ENCODE assay signal across 14 cellular contexts in the genomic region with DNA sequence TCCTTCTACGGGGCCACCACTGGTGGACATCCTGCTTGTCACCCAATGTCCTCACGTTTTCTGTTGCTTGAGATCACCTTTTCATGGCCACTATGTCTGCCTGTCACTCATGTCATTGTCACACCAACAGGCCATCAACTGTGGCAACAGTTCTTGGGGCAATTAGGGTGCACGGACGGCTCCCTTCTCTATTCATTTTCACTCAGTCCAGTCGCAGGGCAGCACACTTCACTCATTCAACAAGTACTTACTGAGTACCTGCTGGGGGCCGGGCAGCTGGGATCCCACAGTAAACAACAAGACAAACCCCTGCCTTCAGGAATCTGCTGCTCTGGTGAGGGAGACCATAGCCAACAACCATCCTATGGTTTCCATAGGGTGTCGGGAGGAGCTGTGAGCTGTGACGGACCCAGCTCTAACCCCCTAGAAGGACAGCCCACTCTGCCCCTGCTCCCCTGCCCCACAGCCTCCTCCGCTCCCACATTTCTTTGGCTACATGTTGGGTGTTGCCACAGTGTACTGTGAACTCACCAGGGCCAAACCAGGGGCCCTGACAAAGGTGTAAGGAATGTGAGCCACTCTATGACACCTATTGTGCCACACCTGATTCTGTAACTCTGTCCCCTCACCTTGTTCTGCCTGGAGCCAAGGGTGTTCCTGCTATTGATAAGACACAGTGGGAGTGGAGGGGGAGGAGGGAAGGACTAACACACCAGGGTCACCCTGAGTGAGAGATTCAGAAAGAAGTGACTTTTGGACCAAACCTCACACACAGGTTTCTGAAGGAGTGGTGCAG. TPM values are rescaled to one million over a fixed set of nuclear protein-coding genes. Genes with fewer than 3 reads are reported as not detected.
DNase-seq lines count a peak whose midpoint lies in the region; ATAC-seq and TF ChIP-seq lines count a peak whose summit lies in the region.
"Had no signal": no experiment of that assay in that cellular context is flagged by ENCODE, and none has a peak within 500 bp of the region (broad histone marks: within the 10 kb centered on the region; RNA-seq: fewer than 3 reads in every experiment).

No MANE protein-coding gene starts in this region.

- no peak for TF ChIP-seq CTCF in Peyer's patch (IDR thresholded peaks at IDR 0.05)
- no peak for TF ChIP-seq CTCF in endodermal cell (conservative IDR thresholded peaks at IDR 0.05)

- POLR2A ChIA-PET in CD8-positive, alpha-beta memory T cell (lab: Charles Lee), result no interaction called here

- no peaks in the 10 kb centered on the region for H3K36me3 ChIP-seq in CD8-positive, alpha-beta memory T cell (ENCODE audit: insufficient read depth, low read length)
- H3K36me3 ChIP-seq in Peyer's patch (peaks cover 0 to 20% (median 0%) of the 10 kb centered on the region in 3 donors), endodermal cell (ENCODE audit: control insufficient read depth, insufficient read depth, low read length) (no peaks in the 10 kb centered on the region)
- H3K36me3 ChIP-seq: heart left ventricle had no signal

- peaks cover 0 to 1% of the 10 kb centered on the region in 2 donors for H3K27me3 Mint-ChIP-seq in CD8-positive, alpha-beta memory T cell
- H3K27me3 Mint-ChIP-seq in endodermal cell (ENCODE audit: insufficient read depth), result no peaks in the 10 kb centered on the region
- no peaks in the 10 kb centered on the region for H3K27me3 Mint-ChIP-seq in natural killer cell treated with Interleukin-12 subunit alpha and Interleukin-12 subunit beta and Interleukin-15 and Interleukin-18, amount 100 ng/mL, for 72 hours

- peaks cover 37% of the 10 kb centered on the region for H3K4me1 ChIP-seq in CD8-positive, alpha-beta memory T cell (ENCODE audit: insufficient read depth, low read length)
- peaks cover 0 to 46% (median 4%) of the 10 kb centered on the region in 4 donors for H3K4me1 ChIP-seq in Peyer's patch
- peaks cover 23% of the 10 kb centered on the region for H3K4me1 ChIP-seq in endodermal cell (ENCODE audit: control insufficient read depth, insufficient read depth, low read length)

- H3K9me3 ChIP-seq in CD8-positive, alpha-beta memory T cell (ENCODE audit: low read length), result no peaks in the 10 kb centered on the region
- no peaks in the 10 kb centered on the region for H3K9me3 ChIP-seq in Peyer's patch
- H3K9me3 ChIP-seq in endodermal cell (ENCODE audit: control insufficient read depth, low read length), result no peaks in the 10 kb centered on the region
- H3K9me3 ChIP-seq: heart left ventricle had no signal

- H3K27me3 ChIP-seq in CD8-positive, alpha-beta memory T cell (ENCODE audit: insufficient read depth, low read length, poor library complexity, severe bottlenecking), result no peaks in the 10 kb centered on the region
- H3K27me3 ChIP-seq in Peyer's patch, result no peaks in the 10 kb centered on the region
- no peaks in the 10 kb centered on the region for H3K27me3 ChIP-seq in endodermal cell (ENCODE audit: control insufficient read depth, insufficient read depth, low read length, poor library complexity, severe bottlenecking)
- H3K27me3 ChIP-seq: heart left ventricle had no signal

- peaks cover 37 to 53% (median 46%) of the 10 kb centered on the region in 3 donors for H3K4me1 Mint-ChIP-seq in CD8-positive, alpha-beta memory T cell
- peaks cover 60% of the 10 kb centered on the region for H3K4me1 Mint-ChIP-seq in endodermal cell
- H3K4me1 Mint-ChIP-seq in natural killer cell treated with Interleukin-12 subunit alpha and Interleukin-12 subunit beta and Interleukin-15 and Interleukin-18, amount 100 ng/mL, for 72 hours (ENCODE audit: low read depth in 2 of 2), result peaks cover 38 to 39% of the 10 kb centered on the region in 2 donors

- peaks cover 4 to 26% (median 9%) of the 10 kb centered on the region in 3 donors for H3K36me3 Mint-ChIP-seq in CD8-positive, alpha-beta memory T cell
- H3K36me3 Mint-ChIP-seq in endodermal cell (ENCODE audit: low read depth), result peaks cover 17% of the 10 kb centered on the region
- H3K36me3 Mint-ChIP-seq in natural killer cell treated with Interleukin-12 subunit alpha and Interleukin-12 subunit beta and Interleukin-15 and Interleukin-18, amount 100 ng/mL, for 72 hours, result peaks cover 8% of the 10 kb centered on the region

- no peaks in the 10 kb centered on the region for H3K9me3 Mint-ChIP-seq in CD8-positive, alpha-beta memory T cell
- H3K9me3 Mint-ChIP-seq in endodermal cell, result no peaks in the 10 kb centered on the region
- no peaks in the 10 kb centered on the region for H3K9me3 Mint-ChIP-seq in natural killer cell treated with Interleukin-12 subunit alpha and Interleukin-12 subunit beta and Interleukin-15 and Interleukin-18, amount 100 ng/mL, for 72 hours
- H3K9me3 Mint-ChIP-seq: HFFc6 had no signal

- H3K9ac ChIP-seq in endodermal cell (ENCODE audit: extremely low read depth, low read length, poor library complexity, severe bottlenecking), result peak overlapping the region; percentile 23

- peak; percentile 89 to 97 for TF ChIP-seq POLR2A in Peyer's patch (IDR thresholded peaks at IDR 0.05)

- no peak for DNase-seq in CD8-positive, alpha-beta memory T cell
- DNase-seq in Peyer's patch (peak in 2 of 3 donors; percentile 84 to 87), endodermal cell (peak; percentile 72), NOMO-1 (lab: John Stamatoyannopoulos, UW; ENCODE audit: unreplicated experiment in 2 of 2) (no peak), HT-29 (ENCODE audit: low spot score) (no peak), HK-2 (ENCODE audit: unreplicated experiment) (no peak), Kasumi-1 (lab: John Stamatoyannopoulos, UW) (no peak)
- DNase-seq in natural killer cell treated with Interleukin-12 subunit alpha and Interleukin-12 subunit beta and Interleukin-15 and Interleukin-18, amount 100 ng/mL, for 72 hours (ENCODE audit: low spot score), result no peak
- DNase-seq: HFFc6, mesenchymal stem cell, NCI-H2171 treated with DMSO at 0.1 percent for 48 hours had no signal

- no peak for ATAC-seq in natural killer cell treated with Interleukin-12 subunit alpha and Interleukin-12 subunit beta and Interleukin-15 and Interleukin-18, amount 100 ng/mL, for 72 hours
- ATAC-seq: activated naive CD4-positive, alpha-beta T cell treated with anti-CD3 and anti-CD28 coated beads, Interleukin-2, amount 50 U/mL, for 72 hours had no signal

- WGBS in endodermal cell (ENCODE audit: insufficient coverage in 1 of 2, insufficient read length in 1 of 2), 2 experiments, result 85 to 96% methylated on average over 3 to 9 of the region's 9 CpGs

- H3K4me3 ChIP-seq in CD8-positive, alpha-beta memory T cell (ENCODE audit: low read length), result no peak overlapping the region
- peak overlapping the region in 2 of 4 donors; percentile 58 to 61 for H3K4me3 ChIP-seq in Peyer's patch
- peak overlapping the region; percentile 59 for H3K4me3 ChIP-seq in endodermal cell (ENCODE audit: low read length)
- H3K4me3 ChIP-seq: smooth muscle cell had no signal

- CTCF ChIA-PET in CD8-positive, alpha-beta memory T cell (lab: Charles Lee), result interaction anchor here (2.1 kb wide), 1 partner anchor 18 kb away, joined by 7 read pairs; no protein-coding TSS in a partner anchor

- H3K27ac Mint-ChIP-seq in CD8-positive, alpha-beta memory T cell, result peak overlapping the region; percentile 8 to 99 (median 76)
- peak overlapping the region; percentile 86 for H3K27ac Mint-ChIP-seq in endodermal cell
- peak overlapping the region; percentile 92 for H3K27ac Mint-ChIP-seq in natural killer cell treated with Interleukin-12 subunit alpha and Interleukin-12 subunit beta and Interleukin-15 and Interleukin-18, amount 100 ng/mL, for 72 hours

- peak overlapping the region; percentile 51 to 98 (median 96) for H3K4me3 Mint-ChIP-seq in CD8-positive, alpha-beta memory T cell
- peak overlapping the region; percentile 75 for H3K4me3 Mint-ChIP-seq in endodermal cell
- peak overlapping the region; percentile 88 for H3K4me3 Mint-ChIP-seq in natural killer cell treated with Interleukin-12 subunit alpha and Interleukin-12 subunit beta and Interleukin-15 and Interleukin-18, amount 100 ng/mL, for 72 hours

- H3K27ac ChIP-seq in CD8-positive, alpha-beta memory T cell (ENCODE audit: low read depth, low read length), result peak overlapping the region; percentile 25
- peak overlapping the region in 3 of 4 donors; percentile 82 to 97 (median 91) for H3K27ac ChIP-seq in Peyer's patch
- H3K27ac ChIP-seq in endodermal cell (ENCODE audit: low read depth, low read length), result no peak overlapping the region

RNA-seq across cellular contexts. Expression of gene VILL, which starts 1.9 kb away (rescaled TPM):
- 10 to 100 TPM; 14.7 to 15.8 TPM for total RNA-seq in CD8-positive, alpha-beta memory T cell
- 16.8 TPM for polyA plus RNA-seq in CD8-positive, alpha-beta memory T cell
- total RNA-seq in Peyer's patch (100 to 1,000 TPM in 3 of 4 donors, 10 to 100 TPM in 1; 59.4 to 309 (median 230) TPM), endodermal cell (10 to 100 TPM; 16.0 to 21.3 TPM)
- polyA plus RNA-seq in endodermal cell (2013, experiment 1 of 2), result 4.4 TPM
- 3.5 TPM for polyA plus RNA-seq in endodermal cell (2013, experiment 2 of 2)
- total RNA-seq in natural killer cell treated with Interleukin-12 subunit alpha and Interleukin-12 subunit beta and Interleukin-15 and Interleukin-18, amount 100 ng/mL, for 72 hours, result 10 to 100 TPM in 1 of 2 donors, 1 to 10 TPM in 1; 8.2 to 16.9 TPM
- total RNA-seq in HT-29 (2014; rRNA removed; shearing (Covaris generic)), result 2.2 and 2.4 TPM in 2 replicates

RNA-seq across cellular contexts. Expression of gene PLCD1, which starts 37.0 kb away (rescaled TPM):
- total RNA-seq in CD8-positive, alpha-beta memory T cell, result 10 to 100 TPM; 12.8 to 18.5 TPM
- polyA plus RNA-seq in CD8-positive, alpha-beta memory T cell, result 36.4 TPM
- total RNA-seq in Peyer's patch (10 to 100 TPM; 36.6 to 47.0 (median 40.5) TPM), endodermal cell (10 to 100 TPM; 54.3 to 66.6 TPM)
- 45.4 TPM for polyA plus RNA-seq in endodermal cell (2013, experiment 1 of 2)
- polyA plus RNA-seq in endodermal cell (2013, experiment 2 of 2), result 46.2 TPM
- total RNA-seq in natural killer cell treated with Interleukin-12 subunit alpha and Interleukin-12 subunit beta and Interleukin-15 and Interleukin-18, amount 100 ng/mL, for 72 hours, result 1 to 10 TPM; 5.8 to 7.7 TPM
- 7.6 and 9.6 TPM in 2 replicates for total RNA-seq in HT-29 (2014; rRNA removed; shearing (Covaris generic))

RNA-seq across cellular contexts. Expression of gene DLEC1, which starts 46.5 kb away (rescaled TPM):
- total RNA-seq in CD8-positive, alpha-beta memory T cell, result 1 to 10 TPM; 1.0 to 1.3 TPM
- polyA plus RNA-seq in CD8-positive, alpha-beta memory T cell, result 0.56 TPM
- total RNA-seq in Peyer's patch, result 1 to 10 TPM in 1 of 4 donors, under 1 TPM in 3; 0.18 to 2.2 (median 0.75) TPM
- 1 to 10 TPM; 3.9 to 6.0 TPM for total RNA-seq in endodermal cell
- polyA plus RNA-seq in endodermal cell (2013, experiment 1 of 2), result 1.5 TPM
- 0.83 TPM for polyA plus RNA-seq in endodermal cell (2013, experiment 2 of 2)
- under 1 TPM; 0.25 to 0.52 TPM for total RNA-seq in natural killer cell treated with Interleukin-12 subunit alpha and Interleukin-12 subunit beta and Interleukin-15 and Interleukin-18, amount 100 ng/mL, for 72 hours
- 0.58 and 0.94 TPM in 2 replicates for total RNA-seq in HT-29 (2014; rRNA removed; shearing (Covaris generic))

Comparison
In these comparisons a context has a peak if more than half of its experiments do, and no peak if none do; other contexts are left out.
1. DNase-seq: peak in Peyer's patch (2 of 3) and endodermal cell (single experiment); none in CD8-positive, alpha-beta memory T cell (0 of 5), natural killer cell treated with Interleukin-12 subunit alpha and Interleukin-12 subunit beta and Interleukin-15 and Interleukin-18, amount 100 ng/mL, for 72 hours (single experiment), NOMO-1 (0 of 2), HT-29 (single experiment), HK-2 (single experiment) and Kasumi-1 (0 of 2).
2. Peak in every context shown above with its lines, with median percentiles within 50 percentile points of each other: H3K27ac Mint-ChIP-seq and H3K4me3 Mint-ChIP-seq.